Comparison of ENCODE assay signal across 8 cellular contexts in the genomic region with DNA sequence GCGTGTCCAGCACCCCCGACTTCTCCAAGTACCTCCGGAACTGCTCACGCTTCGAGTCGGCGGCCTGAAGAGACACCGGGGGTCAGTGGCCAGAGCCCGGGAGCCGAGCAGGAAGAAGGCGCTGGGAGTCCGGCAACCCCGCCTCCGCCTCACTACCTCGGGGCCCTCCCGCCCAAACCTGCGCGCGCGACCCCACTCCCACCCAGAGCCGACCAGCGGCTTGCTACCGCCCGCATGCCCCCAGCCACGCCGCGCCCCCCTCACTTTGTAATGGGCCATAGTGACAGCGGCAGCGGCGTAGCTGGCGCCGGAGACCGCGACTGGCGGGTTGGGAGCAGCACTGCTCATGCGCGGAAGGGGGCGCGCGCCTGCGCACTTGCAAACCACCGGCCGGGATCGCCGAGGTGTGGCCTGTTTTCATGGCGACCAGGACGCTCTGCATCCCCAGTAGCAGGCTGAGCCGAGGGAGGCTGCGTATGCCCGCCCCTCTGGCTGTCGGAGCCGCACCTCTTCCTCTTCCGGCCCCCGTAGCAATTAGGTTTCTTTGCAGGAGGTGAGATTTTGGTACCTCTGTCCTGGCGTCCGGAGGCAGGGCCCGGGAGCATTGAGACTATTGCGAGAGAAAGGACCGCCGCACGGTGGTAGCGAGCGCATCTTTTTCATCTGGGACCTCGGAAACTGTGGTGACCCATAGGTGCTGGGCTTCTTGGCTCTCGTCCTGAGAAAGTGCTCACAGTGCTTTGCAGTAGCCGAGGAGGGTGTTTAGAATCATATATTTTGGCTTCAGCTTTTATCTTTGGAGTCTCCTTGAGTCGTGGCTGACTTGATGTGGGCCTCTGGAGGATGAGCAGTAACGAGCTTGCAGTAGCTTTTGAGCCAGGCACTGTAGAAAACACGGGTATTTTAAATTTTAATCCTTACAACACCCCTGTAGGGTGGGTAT. TPM values are rescaled to one million over a fixed set of nuclear protein-coding genes. Genes with fewer than 3 reads are reported as not detected.
DNase-seq lines count a peak whose midpoint lies in the region; ATAC-seq lines count a peak whose summit lies in the region.

A gene with protein sequence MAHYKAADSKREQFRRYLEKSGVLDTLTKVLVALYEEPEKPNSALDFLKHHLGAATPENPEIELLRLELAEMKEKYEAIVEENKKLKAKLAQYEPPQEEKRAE (minus strand): TSS at position 322 of the 943 bp plus-strand sequence. CDS start 43 bp downstream, at position 279.

- ATAC-seq in HG03442 (IDR thresholded peaks at IDR 0.05; ENCODE audit: unreplicated experiment), result peak; percentile 95
- ATAC-seq in activated CD4-positive, alpha-beta T cell treated with anti-CD3 and anti-CD28 coated beads for 36 hours, result peak; percentile 99

- intact Hi-C loops in activated CD4-positive, alpha-beta T cell treated with anti-CD3 and anti-CD28 coated beads for 36 hours (cut with DNase I, micrococcal nuclease), result loop anchor here (1.0 to 5.0 kb wide), 10 partner anchors 14 to 1401 kb away; a partner anchor contains a TSS

- POLR2A ChIA-PET in activated CD4-positive, alpha-beta T cell treated with anti-CD3 and anti-CD28 coated beads for 36 hours (lab: Charles Lee), result interaction anchor here (1.3 to 2.5 kb wide), 3 partner anchors 14 to 153 kb away, joined by 3 to 8 read pairs (median 5); a partner anchor contains a TSS

- H3K27ac ChIP-seq in cingulate gyrus (ENCODE audit: low read depth, low read length), result peak within 1 kb of the TSS; percentile 69

- H3K4me3 Mint-ChIP-seq in activated CD4-positive, alpha-beta T cell treated with anti-CD3 and anti-CD28 coated beads for 36 hours, result peak within 1 kb of the TSS; percentile 92

- H3K4me1 Mint-ChIP-seq in activated CD4-positive, alpha-beta T cell treated with anti-CD3 and anti-CD28 coated beads for 36 hours, result peaks cover 26% of the 10 kb centered on the region

- H3K27me3 Mint-ChIP-seq in activated CD4-positive, alpha-beta T cell treated with anti-CD3 and anti-CD28 coated beads for 36 hours, result no peaks in the 10 kb centered on the region

- CTCF ChIA-PET in activated CD4-positive, alpha-beta T cell treated with anti-CD3 and anti-CD28 coated beads for 36 hours (lab: Charles Lee), result interaction anchor here (1.1 to 1.9 kb wide), 5 partner anchors 11 to 226 kb away, joined by 3 to 7 read pairs (median 4); a partner anchor contains a TSS

- DNase-seq in Ammon's horn (ENCODE audit: low spot score), result peak; percentile 99
- DNase-seq in GM19238 (ENCODE audit: insufficient read length, low spot score), result peak; percentile 94
- DNase-seq in NCI-H524 (lab: John Stamatoyannopoulos, UW), result peak; percentile 92 to 93
- DNase-seq in activated CD4-positive, alpha-beta T cell treated with anti-CD3 and anti-CD28 coated beads for 36 hours, result peak; percentile 97
- peak; percentile 96 for DNase-seq in kidney glomerular epithelial cell (lab: John Stamatoyannopoulos, UW)
- DNase-seq in stimulated activated CD4-positive, alpha-beta T cell treated with anti-CD3 and anti-CD28 coated beads, Interleukin-1b, Interleukin-23, amount 100 ng/mL, for 1 hour (ENCODE audit: low read depth in 2 of 2), result peak; percentile 89 to 95

- peaks cover 5% of the 10 kb centered on the region for H3K36me3 Mint-ChIP-seq in activated CD4-positive, alpha-beta T cell treated with anti-CD3 and anti-CD28 coated beads for 36 hours (ENCODE audit: low read depth)

- no peaks in the 10 kb centered on the region for H3K9me3 Mint-ChIP-seq in activated CD4-positive, alpha-beta T cell treated with anti-CD3 and anti-CD28 coated beads for 36 hours (ENCODE audit: low read depth)

- peak within 1 kb of the TSS; percentile 83 for H3K27ac Mint-ChIP-seq in activated CD4-positive, alpha-beta T cell treated with anti-CD3 and anti-CD28 coated beads for 36 hours

RNA-seq across cellular contexts. Expression of the gene that starts here (rescaled TPM):
- total RNA-seq in activated CD4-positive, alpha-beta T cell treated with anti-CD3 and anti-CD28 coated beads for 36 hours, result 10 to 100 TPM; 44.4 to 46.8 TPM

Comparison
In these comparisons a context has a peak if more than half of its experiments do, and no peak if none do; other contexts are left out.
1. Peak in every context shown above with its lines: DNase-seq, ATAC-seq and H3K27ac ChIP-seq.